ENCODE assay signal across 1 cellular context in the genomic region with DNA sequence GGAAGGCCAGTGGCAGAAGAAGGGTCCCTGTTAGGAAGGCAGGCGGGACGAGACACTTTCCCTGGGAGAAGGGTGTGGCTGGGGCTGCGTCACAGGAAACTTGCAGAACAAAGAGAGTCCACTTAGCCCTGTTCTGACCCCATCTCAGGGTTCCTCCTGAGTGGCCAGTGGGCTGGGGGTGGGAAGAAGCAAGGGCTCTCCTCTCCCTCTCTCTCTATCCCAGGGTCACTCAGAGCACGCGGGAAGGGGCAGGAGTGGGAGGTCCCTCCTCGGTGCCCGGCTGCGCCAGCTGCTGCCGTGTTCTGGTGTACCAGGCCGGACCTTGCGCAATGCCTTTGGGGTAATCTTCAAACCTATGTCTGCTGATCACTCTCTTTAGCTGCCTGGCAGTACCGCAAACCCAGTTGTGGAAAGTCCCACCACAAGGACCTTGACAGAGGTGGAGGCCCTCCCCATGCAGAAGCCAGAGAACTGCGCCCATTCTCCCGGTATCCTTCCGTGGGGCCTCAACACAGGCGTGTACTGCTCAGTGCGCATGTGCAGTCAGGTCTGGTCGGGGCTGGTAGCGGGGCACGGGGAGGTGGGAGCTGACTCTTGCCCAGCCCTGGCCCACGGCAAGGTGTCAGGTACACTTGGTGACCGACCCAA.
TF ChIP-seq lines count a peak whose summit lies in the region.

No MANE protein-coding gene starts in this region.

TF ChIP-seq in WTC11, 78 proteins besides CTCF, POLR2A, EP300 and RAD21 (continued from another document):
- TF ChIP-seq, protein P1, sequence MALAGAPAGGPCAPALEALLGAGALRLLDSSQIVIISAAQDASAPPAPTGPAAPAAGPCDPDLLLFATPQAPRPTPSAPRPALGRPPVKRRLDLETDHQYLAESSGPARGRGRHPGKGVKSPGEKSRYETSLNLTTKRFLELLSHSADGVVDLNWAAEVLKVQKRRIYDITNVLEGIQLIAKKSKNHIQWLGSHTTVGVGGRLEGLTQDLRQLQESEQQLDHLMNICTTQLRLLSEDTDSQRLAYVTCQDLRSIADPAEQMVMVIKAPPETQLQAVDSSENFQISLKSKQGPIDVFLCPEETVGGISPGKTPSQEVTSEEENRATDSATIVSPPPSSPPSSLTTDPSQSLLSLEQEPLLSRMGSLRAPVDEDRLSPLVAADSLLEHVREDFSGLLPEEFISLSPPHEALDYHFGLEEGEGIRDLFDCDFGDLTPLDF (CRISPR knock-in tag; IDR thresholded peaks at IDR 0.05) = no peak
- TF ChIP-seq SOX15 (CRISPR knock-in tag; IDR thresholded peaks at IDR 0.05) = no peak
- TF ChIP-seq TCF7 (CRISPR knock-in tag; IDR thresholded peaks at IDR 0.05; ENCODE audit: low read depth) = no peak
- TF ChIP-seq, protein P2, sequence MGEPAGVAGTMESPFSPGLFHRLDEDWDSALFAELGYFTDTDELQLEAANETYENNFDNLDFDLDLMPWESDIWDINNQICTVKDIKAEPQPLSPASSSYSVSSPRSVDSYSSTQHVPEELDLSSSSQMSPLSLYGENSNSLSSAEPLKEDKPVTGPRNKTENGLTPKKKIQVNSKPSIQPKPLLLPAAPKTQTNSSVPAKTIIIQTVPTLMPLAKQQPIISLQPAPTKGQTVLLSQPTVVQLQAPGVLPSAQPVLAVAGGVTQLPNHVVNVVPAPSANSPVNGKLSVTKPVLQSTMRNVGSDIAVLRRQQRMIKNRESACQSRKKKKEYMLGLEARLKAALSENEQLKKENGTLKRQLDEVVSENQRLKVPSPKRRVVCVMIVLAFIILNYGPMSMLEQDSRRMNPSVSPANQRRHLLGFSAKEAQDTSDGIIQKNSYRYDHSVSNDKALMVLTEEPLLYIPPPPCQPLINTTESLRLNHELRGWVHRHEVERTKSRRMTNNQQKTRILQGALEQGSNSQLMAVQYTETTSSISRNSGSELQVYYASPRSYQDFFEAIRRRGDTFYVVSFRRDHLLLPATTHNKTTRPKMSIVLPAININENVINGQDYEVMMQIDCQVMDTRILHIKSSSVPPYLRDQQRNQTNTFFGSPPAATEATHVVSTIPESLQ (CRISPR knock-in tag; IDR thresholded peaks at IDR 0.05) = no peak
- no peak for TF ChIP-seq HMGA2 (CRISPR knock-in tag; IDR thresholded peaks at IDR 0.05)
- no peak for TF ChIP-seq RELA (CRISPR knock-in tag; IDR thresholded peaks at IDR 0.05; ENCODE audit: borderline replicate concordance)
- no peak for TF ChIP-seq ETV6 (CRISPR knock-in tag; IDR thresholded peaks at IDR 0.05)
